1 cellular context compared by ENCODE assay signal in the genomic region with DNA sequence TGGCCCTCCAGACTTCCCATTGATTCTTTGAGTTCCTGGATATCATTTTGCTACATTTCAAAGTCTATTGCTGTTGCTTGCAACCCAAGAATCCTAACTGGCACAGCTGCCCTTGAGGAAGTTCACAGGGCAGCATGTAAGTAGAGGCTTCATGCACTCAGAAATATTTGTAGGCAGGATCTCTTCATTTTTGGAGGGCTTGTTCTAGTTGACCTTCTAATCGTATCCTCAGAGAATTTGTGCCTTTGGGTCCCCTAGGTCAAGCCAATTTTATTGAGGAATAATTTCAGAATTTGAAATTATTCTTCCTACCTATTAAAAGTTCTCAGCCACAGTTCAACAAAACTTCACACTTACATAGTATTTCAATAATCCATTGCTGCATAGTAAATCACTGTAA.
A peak's percentile ranks its signal among the peaks of the same experiment; 100 is the strongest.
TF ChIP-seq lines count a peak whose summit lies in the region.

No MANE protein-coding gene starts in this region.

TF ChIP-seq in GM12878, 131 proteins besides CTCF, POLR2A, EP300 and RAD21 (continued from another document):
- TF ChIP-seq, protein P1, sequence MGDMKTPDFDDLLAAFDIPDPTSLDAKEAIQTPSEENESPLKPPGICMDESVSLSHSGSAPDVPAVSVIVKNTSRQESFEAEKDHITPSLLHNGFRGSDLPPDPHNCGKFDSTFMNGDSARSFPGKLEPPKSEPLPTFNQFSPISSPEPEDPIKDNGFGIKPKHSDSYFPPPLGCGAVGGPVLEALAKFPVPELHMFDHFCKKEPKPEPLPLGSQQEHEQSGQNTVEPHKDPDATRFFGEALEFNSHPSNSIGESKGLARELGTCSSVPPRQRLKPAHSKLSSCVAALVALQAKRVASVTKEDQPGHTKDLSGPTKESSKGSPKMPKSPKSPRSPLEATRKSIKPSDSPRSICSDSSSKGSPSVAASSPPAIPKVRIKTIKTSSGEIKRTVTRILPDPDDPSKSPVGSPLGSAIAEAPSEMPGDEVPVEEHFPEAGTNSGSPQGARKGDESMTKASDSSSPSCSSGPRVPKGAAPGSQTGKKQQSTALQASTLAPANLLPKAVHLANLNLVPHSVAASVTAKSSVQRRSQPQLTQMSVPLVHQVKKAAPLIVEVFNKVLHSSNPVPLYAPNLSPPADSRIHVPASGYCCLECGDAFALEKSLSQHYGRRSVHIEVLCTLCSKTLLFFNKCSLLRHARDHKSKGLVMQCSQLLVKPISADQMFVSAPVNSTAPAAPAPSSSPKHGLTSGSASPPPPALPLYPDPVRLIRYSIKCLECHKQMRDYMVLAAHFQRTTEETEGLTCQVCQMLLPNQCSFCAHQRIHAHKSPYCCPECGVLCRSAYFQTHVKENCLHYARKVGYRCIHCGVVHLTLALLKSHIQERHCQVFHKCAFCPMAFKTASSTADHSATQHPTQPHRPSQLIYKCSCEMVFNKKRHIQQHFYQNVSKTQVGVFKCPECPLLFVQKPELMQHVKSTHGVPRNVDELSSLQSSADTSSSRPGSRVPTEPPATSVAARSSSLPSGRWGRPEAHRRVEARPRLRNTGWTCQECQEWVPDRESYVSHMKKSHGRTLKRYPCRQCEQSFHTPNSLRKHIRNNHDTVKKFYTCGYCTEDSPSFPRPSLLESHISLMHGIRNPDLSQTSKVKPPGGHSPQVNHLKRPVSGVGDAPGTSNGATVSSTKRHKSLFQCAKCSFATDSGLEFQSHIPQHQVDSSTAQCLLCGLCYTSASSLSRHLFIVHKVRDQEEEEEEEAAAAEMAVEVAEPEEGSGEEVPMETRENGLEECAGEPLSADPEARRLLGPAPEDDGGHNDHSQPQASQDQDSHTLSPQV (IDR thresholded peaks at IDR 0.05): no peak
- 0 out of 4 replicates have a peak, but pooled peaks of 1 of the 2 experiments have one; percentile 7 for TF ChIP-seq ETV6 (conservative IDR thresholded peaks at IDR 0.05 in 1 of 2, IDR thresholded peaks at IDR 0.05 in 1 of 2; ENCODE audit: borderline replicate concordance in 1 of 2, low read depth in 1 of 2)
TF ChIP-seq in GM12878: peak in this region for 2.
